In the genomic region with DNA sequence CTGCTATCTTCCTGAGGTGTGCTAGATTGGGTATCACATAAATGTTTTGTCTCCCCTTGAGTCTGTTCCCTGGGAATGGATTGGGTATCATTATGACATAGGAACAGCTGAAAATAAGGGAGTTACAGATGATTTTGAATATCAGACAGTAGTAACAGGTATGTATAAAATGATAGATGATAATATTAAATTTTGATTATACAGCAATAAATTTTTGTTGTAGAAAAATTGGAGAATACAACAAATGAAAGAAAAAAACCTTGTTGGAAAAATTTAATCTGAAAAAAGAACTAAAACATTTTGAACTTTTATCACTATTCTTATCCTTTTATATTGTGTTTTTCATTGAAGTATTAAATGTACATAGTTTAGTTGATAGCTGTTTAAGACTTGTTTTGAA, we compare ENCODE assay signal across 1 cellular context.
TF ChIP-seq lines count a peak whose summit lies in the region.

No MANE protein-coding gene starts in this region.

TF ChIP-seq in IMR-90, 13 proteins besides CTCF, POLR2A, EP300 and RAD21:
- no peak for TF ChIP-seq BHLHE40 (IDR thresholded peaks at IDR 0.05; ENCODE audit: low read depth, low read length)
- TF ChIP-seq MAFK (IDR thresholded peaks at IDR 0.05; ENCODE audit: low read depth, low read length) = 0 out of 2 replicates have a peak, but pooled peaks have one; percentile 22
